Comparison of ENCODE assay signal across 1 cellular context in the genomic region with DNA sequence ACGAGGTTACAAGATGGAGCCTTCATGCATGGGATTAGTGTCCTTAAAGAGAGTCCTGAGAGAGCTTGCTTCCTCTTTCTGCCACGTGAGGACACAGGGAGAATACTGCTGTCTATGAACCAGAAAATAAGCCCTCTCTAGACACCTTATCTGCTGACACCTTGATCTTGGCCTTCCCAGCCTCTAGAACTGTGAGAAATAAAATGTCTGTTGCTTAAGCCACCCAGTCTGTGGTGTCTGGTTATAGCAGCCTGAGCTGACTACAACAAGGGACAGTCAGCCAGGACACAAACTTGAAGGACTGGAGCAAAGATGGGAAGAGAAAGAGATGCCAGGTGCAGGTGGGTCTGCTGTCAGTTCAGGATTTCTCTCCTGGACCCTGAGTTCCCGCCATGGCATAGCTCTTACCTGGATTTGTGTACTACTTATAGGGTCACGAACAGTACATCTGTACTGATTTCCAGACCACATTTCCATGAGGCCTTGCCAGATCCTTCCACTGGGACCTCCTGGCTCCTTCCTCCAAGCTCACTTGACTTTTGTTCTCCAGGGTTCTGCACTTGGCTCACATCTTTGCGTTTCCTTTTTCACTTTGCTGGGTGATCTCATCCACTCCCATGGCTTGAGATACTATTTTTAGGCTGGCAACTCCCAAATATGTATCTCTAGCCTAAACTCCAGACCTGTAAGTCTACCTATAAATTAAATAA.
TF ChIP-seq lines count a peak whose summit lies in the region.

No MANE protein-coding gene starts in this region.

TF ChIP-seq in SK-N-SH treated with all-trans-retinoic acid at 6 μM for 48 hours, 23 proteins besides CTCF, POLR2A, EP300 and RAD21 (continued from another document):
- TF ChIP-seq, protein P1, sequence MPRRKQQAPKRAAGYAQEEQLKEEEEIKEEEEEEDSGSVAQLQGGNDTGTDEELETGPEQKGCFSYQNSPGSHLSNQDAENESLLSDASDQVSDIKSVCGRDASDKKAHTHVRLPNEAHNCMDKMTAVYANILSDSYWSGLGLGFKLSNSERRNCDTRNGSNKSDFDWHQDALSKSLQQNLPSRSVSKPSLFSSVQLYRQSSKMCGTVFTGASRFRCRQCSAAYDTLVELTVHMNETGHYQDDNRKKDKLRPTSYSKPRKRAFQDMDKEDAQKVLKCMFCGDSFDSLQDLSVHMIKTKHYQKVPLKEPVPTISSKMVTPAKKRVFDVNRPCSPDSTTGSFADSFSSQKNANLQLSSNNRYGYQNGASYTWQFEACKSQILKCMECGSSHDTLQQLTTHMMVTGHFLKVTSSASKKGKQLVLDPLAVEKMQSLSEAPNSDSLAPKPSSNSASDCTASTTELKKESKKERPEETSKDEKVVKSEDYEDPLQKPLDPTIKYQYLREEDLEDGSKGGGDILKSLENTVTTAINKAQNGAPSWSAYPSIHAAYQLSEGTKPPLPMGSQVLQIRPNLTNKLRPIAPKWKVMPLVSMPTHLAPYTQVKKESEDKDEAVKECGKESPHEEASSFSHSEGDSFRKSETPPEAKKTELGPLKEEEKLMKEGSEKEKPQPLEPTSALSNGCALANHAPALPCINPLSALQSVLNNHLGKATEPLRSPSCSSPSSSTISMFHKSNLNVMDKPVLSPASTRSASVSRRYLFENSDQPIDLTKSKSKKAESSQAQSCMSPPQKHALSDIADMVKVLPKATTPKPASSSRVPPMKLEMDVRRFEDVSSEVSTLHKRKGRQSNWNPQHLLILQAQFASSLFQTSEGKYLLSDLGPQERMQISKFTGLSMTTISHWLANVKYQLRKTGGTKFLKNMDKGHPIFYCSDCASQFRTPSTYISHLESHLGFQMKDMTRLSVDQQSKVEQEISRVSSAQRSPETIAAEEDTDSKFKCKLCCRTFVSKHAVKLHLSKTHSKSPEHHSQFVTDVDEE (CRISPR knock-in tag; IDR thresholded peaks at IDR 0.05): no peak
- TF ChIP-seq ZFP30 (CRISPR knock-in tag; IDR thresholded peaks at IDR 0.05): no peak
- no peak for TF ChIP-seq BACH2 (CRISPR knock-in tag; IDR thresholded peaks at IDR 0.05; ENCODE audit: borderline replicate concordance)
- no peak for TF ChIP-seq ZNF70 (CRISPR knock-in tag; IDR thresholded peaks at IDR 0.05)
- no peak for TF ChIP-seq ZNF8 (CRISPR knock-in tag; IDR thresholded peaks at IDR 0.05)
- TF ChIP-seq ISL1 (CRISPR knock-in tag; IDR thresholded peaks at IDR 0.05): no peak
TF ChIP-seq in SK-N-SH treated with all-trans-retinoic acid at 6 μM for 48 hours: peak in this region for 0.
